ENCODE assay signal across 11 cellular contexts in the genomic region with DNA sequence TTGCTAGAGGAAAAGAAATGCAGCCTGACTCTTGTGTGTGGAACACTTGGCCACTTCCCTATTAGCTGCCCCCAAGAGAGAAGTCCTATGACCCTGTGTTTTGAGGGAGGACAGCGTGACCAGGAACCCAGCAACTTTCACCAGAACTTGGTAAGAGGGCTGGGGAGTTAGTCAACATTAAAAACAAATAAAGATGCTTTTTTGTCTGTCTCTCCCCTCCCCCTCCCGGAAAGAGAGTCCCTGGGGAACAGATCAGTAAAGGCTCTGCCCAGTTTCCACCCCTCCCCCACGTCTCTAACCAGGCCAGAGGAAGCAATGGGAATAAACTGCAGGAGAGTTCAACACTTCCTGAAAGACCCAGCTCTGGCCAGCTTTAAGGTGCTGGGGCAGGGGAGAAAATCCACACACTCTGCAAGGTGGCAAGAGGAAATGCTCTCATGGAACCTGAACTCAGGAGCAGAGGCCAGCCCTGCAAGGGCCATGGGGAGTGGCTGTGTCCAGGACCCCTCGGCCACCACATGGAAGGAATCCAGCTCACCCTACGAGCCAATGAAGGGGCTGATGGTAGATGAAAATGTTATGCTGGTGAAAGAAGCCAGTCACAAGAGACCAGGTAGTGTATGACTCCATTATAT. TPM values are rescaled to one million over a fixed set of nuclear protein-coding genes. Genes with fewer than 3 reads are reported as not detected.
DNase-seq lines count a peak whose midpoint lies in the region; ATAC-seq and TF ChIP-seq lines count a peak whose summit lies in the region.
"Had no signal": no experiment of that assay in that cellular context is flagged by ENCODE, and none has a peak within 500 bp of the region (broad histone marks: within the 10 kb centered on the region; RNA-seq: fewer than 3 reads in every experiment).

No MANE protein-coding gene starts in this region.

- no peaks in the 10 kb centered on the region for H3K27me3 ChIP-seq in BLaER1 treated with 17β-estradiol and CSF1 and Interleukin-3, amounts not matched to agents 10 nM and 100 nM
- H3K27me3 ChIP-seq in OCI-LY1 (ENCODE audit: insufficient read depth, low read length) (no peaks in the 10 kb centered on the region), parathyroid adenoma (ENCODE audit: control insufficient read depth, insufficient read depth, low read length) (no peaks in the 10 kb centered on the region)

- H3K79me2 ChIP-seq in OCI-LY1 (ENCODE audit: insufficient read depth, low read length) (no peaks in the 10 kb centered on the region), parathyroid adenoma (no peaks in the 10 kb centered on the region)

- peaks cover 0 to 7% (median 0%) of the 10 kb centered on the region in 11 experiments; a peak in 5 of 22 replicates for H3K36me3 ChIP-seq in BLaER1 treated with 17β-estradiol and CSF1 and Interleukin-3, amounts not matched to agents 10 nM and 100 nM
- H3K36me3 ChIP-seq in OCI-LY1 (ENCODE audit: insufficient read depth, low read length), result no peaks in the 10 kb centered on the region
- no peaks in the 10 kb centered on the region for H3K36me3 ChIP-seq in parathyroid adenoma (ENCODE audit: control insufficient read depth, insufficient read depth, low read length)

- no peaks in the 10 kb centered on the region for H3K9me2 ChIP-seq in OCI-LY1 (ENCODE audit: low read depth, low read length)

- TF ChIP-seq CTCF in OCI-LY1 (IDR thresholded peaks at IDR 0.05; ENCODE audit: low read length), result no peak
- no peak for TF ChIP-seq CTCF in parathyroid adenoma (IDR thresholded peaks at IDR 0.05)

- H3F3A ChIP-seq in OCI-LY1 (ENCODE audit: insufficient read depth, low read length), result no peaks in the 10 kb centered on the region

- peaks cover 7 to 18% (median 14%) of the 10 kb centered on the region in 11 experiments; a peak in 21 of 22 replicates for H3K9me3 ChIP-seq in BLaER1 treated with 17β-estradiol and CSF1 and Interleukin-3, amounts not matched to agents 10 nM and 100 nM (replicated peaks in 1 of 11)
- no peaks in the 10 kb centered on the region for H3K9me3 ChIP-seq in OCI-LY1 (ENCODE audit: low read length)
- H3K9me3 ChIP-seq in parathyroid adenoma (ENCODE audit: control insufficient read depth, low read length), result no peaks in the 10 kb centered on the region

- H3K27ac ChIP-seq in BLaER1 treated with 17β-estradiol and CSF1 and Interleukin-3, amounts not matched to agents 10 nM and 100 nM, result peak overlapping the region; percentile 76 to 98 (median 86)
- H3K27ac ChIP-seq in OCI-LY1 (ENCODE audit: low read depth, low read length, poor library complexity, severe bottlenecking) (peak overlapping the region; percentile 30), parathyroid adenoma (peak overlapping the region; percentile 48)

- peaks cover 0 to 40% (median 11%) of the 10 kb centered on the region in 11 experiments; a peak in 13 of 22 replicates for H4K20me1 ChIP-seq in BLaER1 treated with 17β-estradiol and CSF1 and Interleukin-3, amounts not matched to agents 10 nM and 100 nM
- H4K20me1 ChIP-seq in OCI-LY1 (ENCODE audit: insufficient read depth, low read length), result no peaks in the 10 kb centered on the region

- ATAC-seq in left cardiac atrium, result peak; percentile 55 to 64
- no peak for ATAC-seq in GM19455 (IDR thresholded peaks at IDR 0.05; ENCODE audit: unreplicated experiment)
- ATAC-seq: stimulated activated naive B cell treated with anti-CD40 and anti-IgM and Interleukin-4, amounts not matched to agents 10 μg/mL and 1 μg/mL and 100 μg/mL, for 72 hours had no signal

- intact Hi-C loops in left cardiac atrium (cut with DNase I), result no loop called here

- H3K4me2 ChIP-seq in BLaER1 treated with 17β-estradiol and CSF1 and Interleukin-3, amounts not matched to agents 10 nM and 100 nM, result peak overlapping the region; percentile 87 to 98 (median 95)
- H3K4me2 ChIP-seq in OCI-LY1 (ENCODE audit: low read length) (no peak overlapping the region), parathyroid adenoma (ENCODE audit: low read length) (no peak overlapping the region)

- DNase-seq in left cardiac atrium (peak; percentile 80), activated gamma-delta T cell (lab: John Stamatoyannopoulos, UW) (no peak), NCI-H1092 (lab: John Stamatoyannopoulos, UW) (no peak), NCI-H524 (lab: John Stamatoyannopoulos, UW) (no peak)
- DNase-seq: CD4-positive, CD25-positive, alpha-beta regulatory T cell; effector memory CD4-positive, alpha-beta T cell; stimulated activated naive B cell treated with anti-CD40 and anti-IgM and Interleukin-4, amounts not matched to agents 10 μg/mL and 1 μg/mL and 100 μg/mL, for 72 hours had no signal

- H3K4me3 ChIP-seq in BLaER1 treated with 17β-estradiol and CSF1 and Interleukin-3, amounts not matched to agents 10 nM and 100 nM, result peak overlapping the region; percentile 5 to 54 (median 36); a peak in 14 of 20 replicates
- no peak overlapping the region for H3K4me3 ChIP-seq in OCI-LY1 (ENCODE audit: low read depth, low read length, poor library complexity, severe bottlenecking)
- no peak overlapping the region for H3K4me3 ChIP-seq in parathyroid adenoma (ENCODE audit: low read depth, low read length)

- peak overlapping the region; percentile 69 to 77 (median 73) for H3K9ac ChIP-seq in BLaER1 treated with 17β-estradiol and CSF1 and Interleukin-3, amounts not matched to agents 10 nM and 100 nM
- H3K9ac ChIP-seq in OCI-LY1 (ENCODE audit: low read length) (no peak overlapping the region), parathyroid adenoma (no peak overlapping the region)

- H2AFZ ChIP-seq in OCI-LY1 (ENCODE audit: low read length) (no peak overlapping the region), parathyroid adenoma (no peak overlapping the region)

- H3K4me1 ChIP-seq in BLaER1 treated with 17β-estradiol and CSF1 and Interleukin-3, amounts not matched to agents 10 nM and 100 nM, result peaks cover 78 to 95% (median 92%) of the 10 kb centered on the region in 10 experiments
- H3K4me1 ChIP-seq in OCI-LY1 (ENCODE audit: insufficient read depth, low read length, severe bottlenecking) (peaks cover 57% of the 10 kb centered on the region), parathyroid adenoma (no peaks in the 10 kb centered on the region)

RNA-seq across cellular contexts. Expression of gene SH3PXD2A, which starts 21.5 kb away (rescaled TPM):
- 10 to 100 TPM; 24.6 to 27.7 TPM for total RNA-seq in left cardiac atrium

Comparison
In these comparisons a context has a peak if more than half of its experiments do, and no peak if none do; other contexts are left out.
1. H3K27ac ChIP-seq: peak in every context shown above with its lines; median percentile 86 in BLaER1 treated with 17β-estradiol and CSF1 and Interleukin-3, amounts not matched to agents 10 nM and 100 nM; 48 in parathyroid adenoma; 30 in OCI-LY1.
2. H3K4me2 ChIP-seq: peak in BLaER1 treated with 17β-estradiol and CSF1 and Interleukin-3, amounts not matched to agents 10 nM and 100 nM (11 of 11); none in OCI-LY1 (single experiment) and parathyroid adenoma (single experiment).
3. H3K4me3 ChIP-seq: peak in BLaER1 treated with 17β-estradiol and CSF1 and Interleukin-3, amounts not matched to agents 10 nM and 100 nM (10 of 10); none in OCI-LY1 (single experiment) and parathyroid adenoma (single experiment).
4. H3K9ac ChIP-seq: peak in BLaER1 treated with 17β-estradiol and CSF1 and Interleukin-3, amounts not matched to agents 10 nM and 100 nM (11 of 11); none in OCI-LY1 (single experiment) and parathyroid adenoma (single experiment).